ENCODE assay signal across 21 cellular contexts in the genomic region with DNA sequence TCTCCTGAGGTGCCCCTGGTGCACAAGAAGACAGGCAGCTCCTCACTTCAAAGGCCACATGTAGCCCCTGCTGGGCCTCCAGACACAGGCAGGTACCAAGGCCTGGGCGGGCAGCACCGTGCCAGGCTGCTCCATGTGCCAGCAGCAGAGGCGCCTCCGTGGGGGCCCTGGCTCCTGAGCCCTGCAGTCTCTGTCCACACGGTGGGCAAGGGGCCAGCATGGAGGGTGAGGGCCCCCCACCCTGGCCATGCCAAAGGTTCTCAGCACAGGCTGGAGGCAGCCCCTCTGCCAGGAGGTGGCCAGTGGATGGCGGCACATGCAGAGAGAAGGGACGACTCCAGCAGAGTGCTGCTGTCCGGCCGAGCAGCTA.
"Had no signal": no experiment of that assay in that cellular context is flagged by ENCODE, and none has a peak within 500 bp of the region (broad histone marks: within the 10 kb centered on the region; RNA-seq: fewer than 3 reads in every experiment).

No MANE protein-coding gene starts in this region.

- DNase-seq: activated CD4-positive, alpha-beta T cell treated with anti-CD3 and anti-CD28 coated beads for 36 hours; activated CD4-positive, CD25-positive, alpha-beta regulatory T cell; activated CD8-positive, alpha-beta memory T cell treated with anti-CD3 and anti-CD28 coated beads, Interleukin-2, amount 10 ng/mL, durations not matched to agents 7 days and 5 days; activated CD8-positive, alpha-beta T cell treated with anti-CD3 and anti-CD28 coated beads, Interleukin-2, amount 10 ng/mL, durations not matched to agents 7 days and 5 days; activated T-cell treated with anti-CD3 and anti-CD28 coated beads, Interleukin-2, amount 50 U/mL, for 48 hours; anterior cingulate cortex; body of pancreas; head of caudate nucleus; hippocampal formation; immature natural killer cell; mesendoderm; natural killer cell; stimulated activated CD4-positive, alpha-beta T cell treated with anti-CD3 and anti-CD28 coated beads, Interleukin-4, amount 100 ng/mL, for 24 hours; stomach had no signal

- H3K27me3 ChIP-seq: body of pancreas, thyroid gland, upper lobe of left lung had no signal

- H3K4me1 ChIP-seq: body of pancreas, gastroesophageal sphincter, stomach had no signal

- H3K9me3 ChIP-seq: body of pancreas, gastroesophageal sphincter, stomach, thyroid gland, upper lobe of left lung had no signal

- H3K27ac ChIP-seq: body of pancreas, gastroesophageal sphincter, skin epidermis, stomach, thyroid gland, upper lobe of left lung had no signal

- ATAC-seq: activated CD4-positive, alpha-beta T cell treated with anti-CD3 and anti-CD28 coated beads for 36 hours; activated CD8-positive, alpha-beta memory T cell treated with anti-CD3 and anti-CD28 coated beads, Interleukin-2, amount 10 ng/mL, durations not matched to agents 7 days and 5 days; activated CD8-positive, alpha-beta T cell treated with anti-CD3 and anti-CD28 coated beads, Interleukin-2, amount 10 ng/mL, durations not matched to agents 7 days and 5 days; body of pancreas; gastroesophageal sphincter; natural killer cell; sciatic nerve; stimulated activated effector memory CD8-positive, alpha-beta T cell treated with anti-CD3 and anti-CD28 coated beads, Interleukin-12 subunit alpha, Interleukin-12 subunit beta, amount 100 ng/mL, for 72 hours had no signal

- H3K36me3 ChIP-seq: gastroesophageal sphincter, stomach, thyroid gland, upper lobe of left lung had no signal

- H3K4me3 ChIP-seq: body of pancreas, gastroesophageal sphincter, lung, skin epidermis, stomach, thyroid gland, upper lobe of left lung had no signal
